ENCODE assay signal across 16 cellular contexts in the genomic region with DNA sequence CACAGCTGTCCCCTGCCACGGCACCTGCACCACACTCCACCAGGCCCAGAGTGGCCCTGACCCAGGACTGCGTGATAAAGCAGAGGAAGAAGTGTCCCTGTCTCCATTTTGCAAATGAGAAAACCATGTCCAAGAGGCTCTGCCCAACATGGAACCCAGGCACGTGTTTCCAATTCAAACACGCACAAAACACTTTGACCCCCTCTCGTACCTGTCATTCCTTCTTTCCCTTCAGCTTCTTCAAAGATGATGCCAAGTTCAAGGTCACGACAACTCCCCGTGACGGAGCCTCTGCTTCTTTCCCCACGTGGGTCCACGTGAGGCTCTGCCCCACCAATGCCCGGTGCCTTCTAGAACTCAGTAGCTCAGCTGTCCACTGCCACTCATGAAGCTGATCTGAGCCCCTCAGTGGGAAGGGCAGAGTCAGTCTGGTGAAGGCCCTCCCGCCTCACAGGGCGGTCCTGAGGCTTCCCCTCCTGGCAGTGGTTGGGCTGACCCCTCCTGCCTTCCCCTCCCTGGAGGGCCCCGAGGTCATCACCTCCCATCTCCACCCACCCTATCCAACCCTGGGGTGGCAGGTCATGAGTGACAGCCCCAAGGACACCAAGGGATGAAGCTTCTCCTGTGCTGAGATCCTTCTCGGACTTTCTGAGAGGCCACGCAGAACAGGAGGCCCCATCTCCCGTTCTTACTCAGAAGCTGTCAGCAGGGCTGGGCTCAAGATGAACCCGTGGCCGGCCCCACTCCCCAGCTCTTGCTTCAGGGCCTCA. TPM values are rescaled to one million over a fixed set of nuclear protein-coding genes. Genes with fewer than 3 reads are reported as not detected.
"Had no signal": no experiment of that assay in that cellular context is flagged by ENCODE, and none has a peak within 500 bp of the region (broad histone marks: within the 10 kb centered on the region; RNA-seq: fewer than 3 reads in every experiment).

No MANE protein-coding gene starts in this region.

- H3K4me3 ChIP-seq: ascending aorta, left lung, psoas muscle, right lobe of liver, SJCRH30, spleen, tibial artery had no signal

- H3K36me3 ChIP-seq: ascending aorta, left lung, right lobe of liver, SJCRH30, spleen, tibial artery had no signal

- ATAC-seq: left lung, psoas muscle had no signal

- H3K4me3 Mint-ChIP-seq: activated CD4-positive, alpha-beta T cell treated with anti-CD3 and anti-CD28 coated beads, Interleukin-2, amount 10 ng/mL, durations not matched to agents 7 days and 5 days; nephron progenitor cell had no signal

- H3K27ac ChIP-seq: ascending aorta, left lung, psoas muscle, right lobe of liver, SJCRH30, spleen, tibial artery had no signal

- H3K4me1 Mint-ChIP-seq: activated CD4-positive, alpha-beta T cell treated with anti-CD3 and anti-CD28 coated beads, Interleukin-2, amount 10 ng/mL, durations not matched to agents 7 days and 5 days had no signal

- H3K4me1 ChIP-seq: ascending aorta, left lung, psoas muscle, right lobe of liver, spleen, tibial artery had no signal

- H3K27ac Mint-ChIP-seq: activated CD4-positive, alpha-beta T cell treated with anti-CD3 and anti-CD28 coated beads, Interleukin-2, amount 10 ng/mL, durations not matched to agents 7 days and 5 days had no signal

- H3K9me3 ChIP-seq: left lung, psoas muscle, right lobe of liver, SJCRH30, spleen, tibial artery had no signal

- H3K9me3 Mint-ChIP-seq: activated CD4-positive, alpha-beta T cell treated with anti-CD3 and anti-CD28 coated beads, Interleukin-2, amount 10 ng/mL, durations not matched to agents 7 days and 5 days; nephron progenitor cell had no signal

- H3K27me3 ChIP-seq: ascending aorta, left lung, right lobe of liver, SJCRH30, spleen, tibial artery had no signal

- DNase-seq: activated CD4-positive, alpha-beta T cell treated with anti-CD3 and anti-CD28 coated beads, Interleukin-2, amount 10 ng/mL, durations not matched to agents 7 days and 5 days; activated CD8-positive, alpha-beta memory T cell treated with anti-CD3 and anti-CD28 coated beads for 24 hours; activated naive CD4-positive, alpha-beta T cell; nephron progenitor cell; psoas muscle; SJCRH30; spleen; stimulated activated CD4-positive, alpha-beta T cell treated with anti-CD3 and anti-CD28 coated beads, Interleukin-1b, Interleukin-23, amount 100 ng/mL, for 48 hours; tibial artery had no signal

RNA-seq across cellular contexts. Expression of a gene that starts 19.0 kb away (rescaled TPM):
- total RNA-seq: activated CD4-positive, alpha-beta T cell treated with anti-CD3 and anti-CD28 coated beads, Interleukin-2, amount 10 ng/mL, durations not matched to agents 7 days and 5 days; ascending aorta; chondrocyte; dermis microvascular lymphatic vessel endothelial cell; left lung; omental fat pad; psoas muscle; right lobe of liver; SJCRH30; spleen; subcutaneous adipose tissue had no signal
- polyA plus RNA-seq: psoas muscle had no signal

RNA-seq across cellular contexts. Expression of a gene that starts 44.4 kb away (rescaled TPM):
- total RNA-seq: activated CD4-positive, alpha-beta T cell treated with anti-CD3 and anti-CD28 coated beads, Interleukin-2, amount 10 ng/mL, durations not matched to agents 7 days and 5 days; ascending aorta; chondrocyte; dermis microvascular lymphatic vessel endothelial cell; left lung; omental fat pad; psoas muscle; SJCRH30; spleen; subcutaneous adipose tissue had no signal
